Comparison of ENCODE assay signal across 35 cellular contexts in genomic region chr7:145490356-145490755, GRCh38.
DNase-seq lines count a peak whose midpoint lies in the region; ATAC-seq, FAIRE-seq and TF ChIP-seq lines count a peak whose summit lies in the region.
"Had no signal": no experiment of that assay in that cellular context is flagged by ENCODE, and none has a peak within 500 bp of the region (broad histone marks: within the 10 kb centered on the region; RNA-seq: fewer than 3 reads in every experiment).

No MANE protein-coding gene starts in this region.

- no peak overlapping the region for H3K27ac Mint-ChIP-seq in natural killer cell
- H3K27ac Mint-ChIP-seq: B cell; CD14-positive monocyte; CD4-positive, alpha-beta memory T cell; CD4-positive, alpha-beta T cell; CD4-positive, CD25-positive, alpha-beta regulatory T cell; CD8-positive, alpha-beta memory T cell; CD8-positive, alpha-beta T cell had no signal

- H3K14ac ChIP-seq in IMR-90 (replicated peaks; ENCODE audit: low read depth, low read length) = no peak overlapping the region

- H3K4me3 Mint-ChIP-seq in natural killer cell = no peak overlapping the region
- H3K4me3 Mint-ChIP-seq: B cell; CD14-positive monocyte; CD4-positive, alpha-beta memory T cell; CD4-positive, alpha-beta T cell; CD4-positive, CD25-positive, alpha-beta regulatory T cell; CD8-positive, alpha-beta memory T cell; CD8-positive, alpha-beta T cell had no signal

- no peak for TF ChIP-seq EP300 in HepG2 (IDR thresholded peaks at IDR 0.05; ENCODE audit: low read depth in 2 of 2, low read length in 2 of 2)
- TF ChIP-seq EP300 in HepG2 (CRISPR knock-in tag; IDR thresholded peaks at IDR 0.05; ENCODE audit: borderline replicate concordance) = no peak
- no peak for TF ChIP-seq EP300 in K562 (IDR thresholded peaks at IDR 0.05; ENCODE audit: low read length)

- 0% methylated on average over 1 of the region's 1 CpG for WGBS in HepG2 (ENCODE audit: low lambda C conversion rate)
- WGBS in right lobe of liver (ENCODE audit: insufficient coverage, low coverage, low lambda C conversion rate, missing lambda C conversion rate) = 45% methylated on average over 1 of the region's 1 CpG
- WGBS in IMR-90 (ENCODE audit: extremely low coverage in 2 of 2, insufficient read length in 1 of 2), 2 experiments = no CpG with 5 or more reads among the region's 1 CpG
- WGBS in K562 (ENCODE audit: insufficient coverage, low coverage, missing lambda C conversion rate) = 0% methylated on average over 1 of the region's 1 CpG

- H2BK20ac ChIP-seq in IMR-90 (ENCODE audit: low read depth, low read length) = no peak overlapping the region

- no peak overlapping the region for H3K23ac ChIP-seq in IMR-90 (ENCODE audit: low read depth, low read length)

- H3K18ac ChIP-seq in IMR-90 (ENCODE audit: low read depth, low read length) = no peak overlapping the region

- no peaks in the 10 kb centered on the region for H3K79me2 ChIP-seq in HepG2 (ENCODE audit: insufficient read depth, low read length)
- H3K79me2 ChIP-seq in K562 (ENCODE audit: control insufficient read depth, insufficient read depth, low read length) = no peaks in the 10 kb centered on the region

- no peak overlapping the region for H3K56ac ChIP-seq in IMR-90 (ENCODE audit: extremely low read depth, insufficient read depth, low read length)

- no peak overlapping the region for H2AFZ ChIP-seq in HepG2 (ENCODE audit: low read length)
- H2AFZ ChIP-seq in IMR-90 (replicated peaks; ENCODE audit: low read length, poor library complexity) = no peak overlapping the region
- H2AFZ ChIP-seq in K562 (ENCODE audit: low read depth, low read length) = no peak overlapping the region

- no peak overlapping the region for H4K8ac ChIP-seq in IMR-90 (ENCODE audit: low read depth in 2 of 2, low read length in 2 of 2)

- in situ Hi-C loops in HepG2 (cut with HindIII; ENCODE audit: extremely low pct_ligation_motif_present, low pct_unique_long_range_greater_than_20kb) (no loop called here), IMR-90 (cut with MboI; ENCODE audit: low sequenced_read_pairs) (no loop called here), K562 (cut with MboI) (no loop called here)

- intact Hi-C loops in HepG2 (cut with micrococcal nuclease; ENCODE audit: unreplicated experiment) = no loop called here
- intact Hi-C loops in right lobe of liver (cut with DNase I) = no loop called here
- intact Hi-C loops in IMR-90 (cut with micrococcal nuclease) = no loop called here
- intact Hi-C loops in K562 (cut with micrococcal nuclease) = no loop called here
- intact Hi-C loops in natural killer cell (cut with micrococcal nuclease) = no loop called here

- no peaks in the 10 kb centered on the region for H4K20me1 ChIP-seq in HepG2 (ENCODE audit: insufficient read depth, low read length)
- H4K20me1 ChIP-seq in IMR-90 (ENCODE audit: insufficient read depth, low read length) = no peaks in the 10 kb centered on the region
- H4K20me1 ChIP-seq in K562 (replicated peaks; ENCODE audit: control insufficient read depth, insufficient read depth, low read length) = no peaks in the 10 kb centered on the region
- H4K20me1 ChIP-seq: BLaER1; BLaER1 treated with 17β-estradiol and CSF1 and Interleukin-3, amounts not matched to agents 10 nM and 100 nM had no signal

- no peak overlapping the region for H2BK120ac ChIP-seq in IMR-90 (ENCODE audit: low read depth, low read length)

- H2AK5ac ChIP-seq in IMR-90 (ENCODE audit: low read depth, low read length) = no peak overlapping the region

- no peak overlapping the region for H3K4me3 ChIP-seq in HepG2 (replicated peaks in 1 of 3; ENCODE audit: insufficient read depth in 1 of 3, low read depth in 2 of 3, low read length in 3 of 3)
- H3K4me3 ChIP-seq in right lobe of liver = no peak overlapping the region
- no peak overlapping the region for H3K4me3 ChIP-seq in IMR-90 (ENCODE audit: insufficient read depth, low read depth, low read length)
- H3K4me3 ChIP-seq in K562 = no peak overlapping the region
- H3K4me3 ChIP-seq: A549; BLaER1; BLaER1 treated with 17β-estradiol and CSF1 and Interleukin-3, amounts not matched to agents 10 nM and 100 nM had no signal

- H3K9me3 Mint-ChIP-seq in natural killer cell = peaks cover 27% of the 10 kb centered on the region in 2 donors

- no peak overlapping the region for H2BK15ac ChIP-seq in IMR-90 (ENCODE audit: low read depth, low read length)

- TF ChIP-seq CTCF in HepG2 (CRISPR knock-in tag; IDR thresholded peaks at IDR 0.05) (no peak), right lobe of liver (IDR thresholded peaks at IDR 0.05) (no peak), IMR-90 (conservative IDR thresholded peaks at IDR 0.05; ENCODE audit: low read depth, low read length) (no peak), K562 (IDR thresholded peaks at IDR 0.05 in 2 of 3, conservative IDR thresholded peaks at IDR 0.05 in 1 of 3; ENCODE audit: insufficient read depth in 2 of 3, low read depth in 1 of 3, low read length in 3 of 3) (no peak), natural killer cell (IDR thresholded peaks at IDR 0.05) (no peak)

- H3K9me1 ChIP-seq in IMR-90 (ENCODE audit: insufficient read depth, low read length) (no peaks in the 10 kb centered on the region), K562 (ENCODE audit: control insufficient read depth, insufficient read depth, low read length) (no peaks in the 10 kb centered on the region)

- H3K4me1 ChIP-seq in HepG2 (ENCODE audit: insufficient read depth, low read length) (no peaks in the 10 kb centered on the region), right lobe of liver (no peaks in the 10 kb centered on the region), IMR-90 (ENCODE audit: control insufficient read depth, insufficient read depth, low read length) (no peaks in the 10 kb centered on the region), K562 (replicated peaks in 1 of 2; ENCODE audit: control insufficient read depth in 2 of 2, insufficient read depth in 2 of 2, low read length in 2 of 2) (no peaks in the 10 kb centered on the region)
- H3K4me1 ChIP-seq: A549; BE2C; BLaER1; BLaER1 treated with 17β-estradiol and CSF1 and Interleukin-3, amounts not matched to agents 10 nM and 100 nM; Caco-2 had no signal

- H3K27me3 ChIP-seq in HepG2 (ENCODE audit: control insufficient read depth in 1 of 2, insufficient read depth in 2 of 2, low read length in 2 of 2) = no peaks in the 10 kb centered on the region
- H3K27me3 ChIP-seq in right lobe of liver = no peaks in the 10 kb centered on the region
- H3K27me3 ChIP-seq in IMR-90 (ENCODE audit: control insufficient read depth, insufficient read depth, low read length) = no peaks in the 10 kb centered on the region
- no peaks in the 10 kb centered on the region for H3K27me3 ChIP-seq in K562 (ENCODE audit: control insufficient read depth in 2 of 2, insufficient read depth in 2 of 2, low read length in 2 of 2)
- H3K27me3 ChIP-seq: BE2C; BLaER1; BLaER1 treated with 17β-estradiol and CSF1 and Interleukin-3, amounts not matched to agents 10 nM and 100 nM had no signal

- dilution Hi-C loops in IMR-90 (cut with HindIII; ENCODE audit: low sequenced_read_pairs, unreplicated experiment) = no loop called here

- no peak overlapping the region for H2AK9ac ChIP-seq in IMR-90 (replicated peaks; ENCODE audit: low read depth, low read length, poor library complexity)

- H4K5ac ChIP-seq in IMR-90 (ENCODE audit: low read depth, low read length) = no peak overlapping the region

- no peak overlapping the region for H3K9ac ChIP-seq in HepG2 (ENCODE audit: insufficient read depth, low read depth, low read length)
- no peak overlapping the region for H3K9ac ChIP-seq in IMR-90 (ENCODE audit: low read depth, low read length)
- H3K9ac ChIP-seq in K562 (ENCODE audit: insufficient read depth in 1 of 2, low read depth in 2 of 2, low read length in 2 of 2) = no peak overlapping the region
- H3K9ac ChIP-seq: BLaER1; BLaER1 treated with 17β-estradiol and CSF1 and Interleukin-3, amounts not matched to agents 10 nM and 100 nM had no signal

- POLR2A ChIA-PET in HepG2 (lab: Yijun Ruan, JAX) (no interaction called here), IMR-90 (lab: Charles Lee; ENCODE audit: unreplicated experiment) (no interaction called here), K562 (lab: Yijun Ruan, JAX) (no interaction called here)

- H4K91ac ChIP-seq in IMR-90 (ENCODE audit: insufficient read depth, low read depth, low read length) = no peak overlapping the region

- peaks cover 82% of the 10 kb centered on the region for H3K9me3 ChIP-seq in HepG2 (ENCODE audit: low read length)
- H3K9me3 ChIP-seq in right lobe of liver = peaks cover 0 to 4% (median 0%) of the 10 kb centered on the region in 4 donors
- peaks cover 3% of the 10 kb centered on the region; the same call in 1 of the 2 replicates for H3K9me3 ChIP-seq in IMR-90 (ENCODE audit: control insufficient read depth, insufficient read depth, low read length)
- H3K9me3 ChIP-seq in K562 (replicated peaks; ENCODE audit: control insufficient read depth, insufficient read depth, low read depth, low read length) = no peaks in the 10 kb centered on the region
- H3K9me3 ChIP-seq: A549, Caco-2 had no signal

- CTCF ChIA-PET in HepG2 (lab: Yijun Ruan, JAX; ENCODE audit: low intra/inter-chr PET ratio, low total read pairs) = no interaction called here
- CTCF ChIA-PET in IMR-90 (lab: Yijun Ruan, JAX) = no interaction called here
- CTCF ChIA-PET in K562 (lab: Yijun Ruan, JAX; ENCODE audit: low intra/inter-chr PET ratio) = no interaction called here

- no peaks in the 10 kb centered on the region for H3K4me1 Mint-ChIP-seq in natural killer cell
- H3K4me1 Mint-ChIP-seq: B cell; CD14-positive monocyte; CD4-positive, alpha-beta memory T cell; CD4-positive, CD25-positive, alpha-beta regulatory T cell; CD8-positive, alpha-beta memory T cell had no signal

- no peak for DNase-seq in HepG2 (ENCODE audit: low spot score)
- DNase-seq in right lobe of liver = no peak
- DNase-seq in IMR-90 = no peak
- no peak for DNase-seq in K562 (ENCODE audit: extremely low read depth in 1 of 4, low spot score in 3 of 4)
- DNase-seq in natural killer cell = no peak
- DNase-seq in effector CD8-positive, alpha-beta T cell (lab: John Stamatoyannopoulos, UW) = no peak
- DNase-seq: 8988T; ACHN; AML-193; BE2C; C1 segment of cervical spinal cord; Caco-2; Calu3; CD4-positive, alpha-beta memory T cell; CD4-positive, alpha-beta T cell; CD4-positive, CD25-positive, alpha-beta regulatory T cell; CD8-positive, alpha-beta memory T cell; CD8-positive, alpha-beta T cell; COR-L47; DMS 273 treated with DMSO at 0.1 percent for 48 hours; DMS153; DMS53; DMS79; DMS79 treated with DMSO at 0.1 percent for 48 hours; DND-41; EL had no signal

- H2BK5ac ChIP-seq in IMR-90 (ENCODE audit: low read depth, low read length, poor library complexity, severe bottlenecking) = no peak overlapping the region

- BruUV-seq in HepG2 (replicated peaks; lab: Mats Ljungman, UMichigan) = no TSS peak
- BruUV-seq in IMR-90 (replicated peaks; lab: Mats Ljungman, UMichigan) = no TSS peak
- BruUV-seq in K562 (replicated peaks; lab: Mats Ljungman, UMichigan) = no TSS peak

- H3K79me1 ChIP-seq in IMR-90 (ENCODE audit: low read depth in 1 of 2, low read length in 2 of 2) = no peaks in the 10 kb centered on the region

- no peak for TF ChIP-seq RAD21 in HepG2 (CRISPR knock-in tag; IDR thresholded peaks at IDR 0.05)
- TF ChIP-seq RAD21 in IMR-90 (IDR thresholded peaks at IDR 0.05; ENCODE audit: low read length) = no peak
- TF ChIP-seq RAD21 in K562 (CRISPR knock-in tag; conservative IDR thresholded peaks at IDR 0.05 in 1 of 2, IDR thresholded peaks at IDR 0.05 in 1 of 2) = no peak

- ATAC-seq in HepG2 (no peak), right lobe of liver (no peak), IMR-90 (ENCODE audit: low read depth) (no peak), K562 (no peak), natural killer cell (no peak)
- ATAC-seq: A549; CD8-positive, alpha-beta T cell had no signal

- no peaks in the 10 kb centered on the region for H3K36me3 ChIP-seq in HepG2 (replicated peaks in 1 of 2; ENCODE audit: control insufficient read depth in 1 of 2, insufficient read depth in 2 of 2, low read length in 2 of 2)
- no peaks in the 10 kb centered on the region for H3K36me3 ChIP-seq in right lobe of liver
- no peaks in the 10 kb centered on the region for H3K36me3 ChIP-seq in IMR-90 (ENCODE audit: control insufficient read depth, insufficient read depth, low read length)
- H3K36me3 ChIP-seq in K562 (ENCODE audit: control insufficient read depth, insufficient read depth, low read length) = no peaks in the 10 kb centered on the region
- H3K36me3 ChIP-seq: BE2C; BLaER1; BLaER1 treated with 17β-estradiol and CSF1 and Interleukin-3, amounts not matched to agents 10 nM and 100 nM had no signal

- no peak overlapping the region for H3K4ac ChIP-seq in IMR-90 (ENCODE audit: low read depth, low read length)

- H3K27ac ChIP-seq in HepG2 (ENCODE audit: extremely low read length, insufficient read depth, low read length) (no peak overlapping the region), right lobe of liver (no peak overlapping the region), IMR-90 (ENCODE audit: insufficient read depth, low read length) (no peak overlapping the region), K562 (ENCODE audit: extremely low read depth, low read depth, low read length) (no peak overlapping the region)
- H3K27ac ChIP-seq: 22Rv1; A549; BLaER1; BLaER1 treated with 17β-estradiol and CSF1 and Interleukin-3, amounts not matched to agents 10 nM and 100 nM; C4-2B had no signal

- FAIRE-seq in HepG2 (lab: Jason Lieb, UNC) (no peak), K562 (lab: Jason Lieb, UNC) (no peak)
- FAIRE-seq: A204.1, D721Med had no signal

- H3K36me3 Mint-ChIP-seq in natural killer cell = peaks cover 14% of the 10 kb centered on the region
- H3K36me3 Mint-ChIP-seq: CD14-positive monocyte; CD4-positive, alpha-beta memory T cell; CD4-positive, CD25-positive, alpha-beta regulatory T cell; CD8-positive, alpha-beta memory T cell; CD8-positive, alpha-beta T cell had no signal

- H3K4me2 ChIP-seq in HepG2 (ENCODE audit: low read depth, low read length) (no peak overlapping the region), IMR-90 (ENCODE audit: low read depth, low read length) (no peak overlapping the region), K562 (ENCODE audit: insufficient read depth, low read length) (no peak overlapping the region)
- H3K4me2 ChIP-seq: A549; BLaER1; BLaER1 treated with 17β-estradiol and CSF1 and Interleukin-3, amounts not matched to agents 10 nM and 100 nM had no signal

- TF ChIP-seq POLR2A in HepG2 (IDR thresholded peaks at IDR 0.05; ENCODE audit: insufficient read depth in 1 of 2, low read depth in 2 of 2, low read length in 2 of 2) (no peak), right lobe of liver (IDR thresholded peaks at IDR 0.05) (no peak), IMR-90 (IDR thresholded peaks at IDR 0.05; ENCODE audit: low read depth, low read length) (no peak), K562 (conservative IDR thresholded peaks at IDR 0.05) (no peak)

- no peaks in the 10 kb centered on the region for H3K27me3 Mint-ChIP-seq in natural killer cell (ENCODE audit: low read depth in 2 of 2)
- H3K27me3 Mint-ChIP-seq: B cell; CD4-positive, alpha-beta memory T cell; CD4-positive, alpha-beta T cell; CD4-positive, CD25-positive, alpha-beta regulatory T cell; CD8-positive, alpha-beta memory T cell had no signal

Comparison
In these comparisons a context has a peak if more than half of its experiments do, and no peak if none do; other contexts are left out.
1. Of the 241 proteins assayed by ChIP-seq in both HepG2 and K562: peak only in HepG2: MAFF; only in K562: none; in both: none; in neither: 239; mixed calls (peak in some experiments, not most) for 1.